10 cellular contexts compared by ENCODE assay signal in genomic region chr1:151988405-151988851, GRCh38. TPM values are rescaled to one million over a fixed set of nuclear protein-coding genes. Genes with fewer than 3 reads are reported as not detected.
A peak's percentile ranks its signal among the peaks of the same experiment; 100 is the strongest.
DNase-seq lines count a peak whose midpoint lies in the region; ATAC-seq, FAIRE-seq and TF ChIP-seq lines count a peak whose summit lies in the region.
"Had no signal": no experiment of that assay in that cellular context is flagged by ENCODE, and none has a peak within 500 bp of the region (broad histone marks: within the 10 kb centered on the region; RNA-seq: fewer than 3 reads in every experiment).

No MANE protein-coding gene starts in this region.

- peaks cover 16% of the 10 kb centered on the region for H4K20me1 ChIP-seq in keratinocyte (ENCODE audit: control insufficient read depth, extremely low read depth, insufficient read depth, low read length)

- ATAC-seq in stimulated activated naive CD8-positive, alpha-beta T cell treated with anti-CD3 and anti-CD28 coated beads, Interleukin-15, amount 100 ng/mL, for 72 hours = no peak
- ATAC-seq in activated naive CD8-positive, alpha-beta T cell treated with anti-CD3 and anti-CD28 coated beads, Interleukin-2, amount 50 U/mL, for 24 hours = no peak
- ATAC-seq: stimulated activated naive B cell treated with anti-CD40 and anti-IgM and Interleukin-4, amounts not matched to agents 10 μg/mL and 1 μg/mL and 100 μg/mL, for 72 hours had no signal

- peaks cover 33 to 56% of the 10 kb centered on the region in 2 experiments for H3K36me3 ChIP-seq in keratinocyte (ENCODE audit: control insufficient read depth in 2 of 2, extremely low read depth in 1 of 2, insufficient read depth in 2 of 2, low read length in 2 of 2)

- peak; percentile 89 for FAIRE-seq in keratinocyte (lab: Jason Lieb, UNC)

- no peaks in the 10 kb centered on the region for H3K27me3 Mint-ChIP-seq in stimulated activated naive CD8-positive, alpha-beta T cell treated with anti-CD3 and anti-CD28 coated beads, Interleukin-15, Interleukin-2, amounts not matched to agents 100 ng/mL and 50 ng/mL, for 24 hours
- H3K27me3 Mint-ChIP-seq in stimulated activated naive CD8-positive, alpha-beta T cell treated with anti-CD3 and anti-CD28 coated beads, Interleukin-15, amount 100 ng/mL, for 72 hours = no peaks in the 10 kb centered on the region
- no peaks in the 10 kb centered on the region for H3K27me3 Mint-ChIP-seq in activated naive CD8-positive, alpha-beta T cell treated with anti-CD3 and anti-CD28 coated beads, Interleukin-2, amount 50 U/mL, for 24 hours
- H3K27me3 Mint-ChIP-seq: activated CD4-positive, alpha-beta memory T cell treated with anti-CD3 and anti-CD28 coated beads, Interleukin-2, amount 10 ng/mL, durations not matched to agents 7 days and 5 days; stimulated activated naive B cell treated with anti-CD40 and anti-IgM and Interleukin-4, amounts not matched to agents 10 μg/mL and 1 μg/mL and 100 μg/mL, for 72 hours had no signal

- peak overlapping the region; percentile 85 for H3K4me2 ChIP-seq in keratinocyte (ENCODE audit: control insufficient read depth, extremely low read depth, insufficient read depth, low read depth, low read length)

- no peaks in the 10 kb centered on the region for H3K9me3 ChIP-seq in keratinocyte (ENCODE audit: control insufficient read depth, low read depth, low read length)

- H3K36me3 Mint-ChIP-seq in stimulated activated naive CD8-positive, alpha-beta T cell treated with anti-CD3 and anti-CD28 coated beads, Interleukin-15, Interleukin-2, amounts not matched to agents 100 ng/mL and 50 ng/mL, for 24 hours (ENCODE audit: low read depth) = peaks cover 48% of the 10 kb centered on the region
- H3K36me3 Mint-ChIP-seq in activated naive CD8-positive, alpha-beta T cell treated with anti-CD3 and anti-CD28 coated beads, Interleukin-2, amount 50 U/mL, for 24 hours (ENCODE audit: low read depth) = peaks cover 41% of the 10 kb centered on the region

- dilution Hi-C loops in keratinocyte (cut with MboI; ENCODE audit: extremely low pct_ligation_motif_present, low sequenced_read_pairs) = no loop called here

- H3K4me1 ChIP-seq in keratinocyte (ENCODE audit: control insufficient read depth, extremely low read depth, insufficient read depth, low read length) = peaks cover 47% of the 10 kb centered on the region

- peak overlapping the region in 2 of 3 experiments; percentile 60 to 94 for H3K4me3 ChIP-seq in keratinocyte (ENCODE audit: control insufficient read depth in 2 of 3, extremely low read depth in 1 of 3, insufficient read depth in 2 of 3, low read depth in 1 of 3, low read length in 3 of 3)

- no peak for DNase-seq in stimulated activated naive CD8-positive, alpha-beta T cell treated with anti-CD3 and anti-CD28 coated beads, Interleukin-15, amount 100 ng/mL, for 72 hours
- no peak for DNase-seq in activated naive CD8-positive, alpha-beta T cell treated with anti-CD3 and anti-CD28 coated beads, Interleukin-2, amount 50 U/mL, for 24 hours
- DNase-seq in keratinocyte (ENCODE audit: low read depth, low spot score) (no peak), NCI-H1694 (lab: John Stamatoyannopoulos, UW) (no peak), NCI-H2029 treated with DMSO at 0.1 percent for 48 hours (lab: John Stamatoyannopoulos, UW) (no peak), NCI-H510A (lab: John Stamatoyannopoulos, UW) (no peak), GM19240 (ENCODE audit: insufficient read length, low spot score) (no peak)
- DNase-seq: activated CD4-positive, alpha-beta memory T cell treated with anti-CD3 and anti-CD28 coated beads, Interleukin-2, amount 10 ng/mL, durations not matched to agents 7 days and 5 days; stimulated activated naive B cell treated with anti-CD40 and anti-IgM and Interleukin-4, amounts not matched to agents 10 μg/mL and 1 μg/mL and 100 μg/mL, for 72 hours had no signal

- H3K9me1 ChIP-seq in keratinocyte (ENCODE audit: control insufficient read depth, extremely low read depth, insufficient read depth, low read length) = no peaks in the 10 kb centered on the region

- no peak overlapping the region for H3K4me3 Mint-ChIP-seq in stimulated activated naive CD8-positive, alpha-beta T cell treated with anti-CD3 and anti-CD28 coated beads, Interleukin-15, Interleukin-2, amounts not matched to agents 100 ng/mL and 50 ng/mL, for 24 hours
- no peak overlapping the region for H3K4me3 Mint-ChIP-seq in stimulated activated naive CD8-positive, alpha-beta T cell treated with anti-CD3 and anti-CD28 coated beads, Interleukin-15, amount 100 ng/mL, for 72 hours
- no peak overlapping the region for H3K4me3 Mint-ChIP-seq in activated naive CD8-positive, alpha-beta T cell treated with anti-CD3 and anti-CD28 coated beads, Interleukin-2, amount 50 U/mL, for 24 hours
- H3K4me3 Mint-ChIP-seq: stimulated activated naive B cell treated with anti-CD40 and anti-IgM and Interleukin-4, amounts not matched to agents 10 μg/mL and 1 μg/mL and 100 μg/mL, for 72 hours had no signal

- TF ChIP-seq CTCF in keratinocyte (optimal IDR thresholded peaks at IDR 0.05 in 1 of 3, IDR thresholded peaks at IDR 0.05 in 1 of 3, conservative IDR thresholded peaks at IDR 0.05 in 1 of 3; ENCODE audit: extremely low read depth in 1 of 3, insufficient read depth in 2 of 3, low read length in 3 of 3) = no peak

- H3K27ac ChIP-seq in keratinocyte (ENCODE audit: control insufficient read depth, insufficient read depth, low read length) = peak overlapping the region; percentile 100

- no peak overlapping the region for H2AFZ ChIP-seq in keratinocyte (ENCODE audit: control insufficient read depth, low read length)

- H3K27ac Mint-ChIP-seq in stimulated activated naive CD8-positive, alpha-beta T cell treated with anti-CD3 and anti-CD28 coated beads, Interleukin-15, Interleukin-2, amounts not matched to agents 100 ng/mL and 50 ng/mL, for 24 hours = peak overlapping the region; percentile 5
- H3K27ac Mint-ChIP-seq in stimulated activated naive CD8-positive, alpha-beta T cell treated with anti-CD3 and anti-CD28 coated beads, Interleukin-15, amount 100 ng/mL, for 72 hours = no peak overlapping the region
- peak overlapping the region; percentile 9 for H3K27ac Mint-ChIP-seq in activated naive CD8-positive, alpha-beta T cell treated with anti-CD3 and anti-CD28 coated beads, Interleukin-2, amount 50 U/mL, for 24 hours
- H3K27ac Mint-ChIP-seq: stimulated activated naive B cell treated with anti-CD40 and anti-IgM and Interleukin-4, amounts not matched to agents 10 μg/mL and 1 μg/mL and 100 μg/mL, for 72 hours had no signal

- no peaks in the 10 kb centered on the region for H3K9me3 Mint-ChIP-seq in stimulated activated naive CD8-positive, alpha-beta T cell treated with anti-CD3 and anti-CD28 coated beads, Interleukin-15, Interleukin-2, amounts not matched to agents 100 ng/mL and 50 ng/mL, for 24 hours
- no peaks in the 10 kb centered on the region for H3K9me3 Mint-ChIP-seq in stimulated activated naive CD8-positive, alpha-beta T cell treated with anti-CD3 and anti-CD28 coated beads, Interleukin-15, amount 100 ng/mL, for 72 hours
- H3K9me3 Mint-ChIP-seq in activated naive CD8-positive, alpha-beta T cell treated with anti-CD3 and anti-CD28 coated beads, Interleukin-2, amount 50 U/mL, for 24 hours = no peaks in the 10 kb centered on the region
- H3K9me3 Mint-ChIP-seq: activated CD4-positive, alpha-beta memory T cell treated with anti-CD3 and anti-CD28 coated beads, Interleukin-2, amount 10 ng/mL, durations not matched to agents 7 days and 5 days; stimulated activated naive B cell treated with anti-CD40 and anti-IgM and Interleukin-4, amounts not matched to agents 10 μg/mL and 1 μg/mL and 100 μg/mL, for 72 hours had no signal

- H3K27me3 ChIP-seq in keratinocyte (ENCODE audit: control insufficient read depth, extremely low read depth, insufficient read depth, low read length) = no peaks in the 10 kb centered on the region

- peaks cover 88% of the 10 kb centered on the region for H3K79me2 ChIP-seq in keratinocyte (ENCODE audit: control insufficient read depth, insufficient read depth, low read length)

- H3K4me1 Mint-ChIP-seq in stimulated activated naive CD8-positive, alpha-beta T cell treated with anti-CD3 and anti-CD28 coated beads, Interleukin-15, Interleukin-2, amounts not matched to agents 100 ng/mL and 50 ng/mL, for 24 hours (ENCODE audit: low read depth) = peaks cover 87% of the 10 kb centered on the region
- peaks cover 91% of the 10 kb centered on the region for H3K4me1 Mint-ChIP-seq in stimulated activated naive CD8-positive, alpha-beta T cell treated with anti-CD3 and anti-CD28 coated beads, Interleukin-15, amount 100 ng/mL, for 72 hours
- H3K4me1 Mint-ChIP-seq in activated naive CD8-positive, alpha-beta T cell treated with anti-CD3 and anti-CD28 coated beads, Interleukin-2, amount 50 U/mL, for 24 hours = peaks cover 87% of the 10 kb centered on the region

- peak overlapping the region; percentile 100 for H3K9ac ChIP-seq in keratinocyte (ENCODE audit: control insufficient read depth, extremely low read depth, insufficient read depth, low read length)

RNA-seq across cellular contexts. Expression of gene S100A10, which starts 5.2 kb away (rescaled TPM):
- 762 to 1,688 TPM (median 1,061 TPM) in 3 replicates for polyA plus RNA-seq in keratinocyte
- 7,825 TPM for polyA plus RNA-seq in keratinocyte (2011; ENCODE audit: low read depth)
- 1,426 and 2,466 TPM in 2 replicates for polyA plus RNA-seq in keratinocyte (2011; cell fraction: cytosol; rRNA removed)
- 399 and 409 TPM in 2 replicates for polyA plus RNA-seq in keratinocyte (2011; cell fraction: nucleus; rRNA removed)
- polyA plus RNA-seq in keratinocyte (2012; ENCODE audit: low replicate concordance) = 2,272 and 2,757 TPM in 2 replicates
- polyA minus RNA-seq in keratinocyte = 156 to 769 TPM (median 744 TPM) in 3 replicates
- polyA minus RNA-seq in keratinocyte (2011; cell fraction: cytosol; rRNA and poly(A)+ RNA removed) = 3,568 TPM
- 194 and 286 TPM in 2 replicates for polyA minus RNA-seq in keratinocyte (2011; cell fraction: nucleus; rRNA and poly(A)+ RNA removed)

RNA-seq across cellular contexts. Expression of gene S100A11, which starts 48.4 kb away (rescaled TPM):
- 3,230 to 4,658 TPM (median 4,125 TPM) in 3 replicates for polyA plus RNA-seq in keratinocyte
- polyA plus RNA-seq in keratinocyte (2011; ENCODE audit: low read depth) = 385 TPM
- polyA plus RNA-seq in keratinocyte (2011; cell fraction: cytosol; rRNA removed) = 5,163 and 5,922 TPM in 2 replicates
- 1,558 and 1,872 TPM in 2 replicates for polyA plus RNA-seq in keratinocyte (2011; cell fraction: nucleus; rRNA removed)
- 4,957 and 5,664 TPM in 2 replicates for polyA plus RNA-seq in keratinocyte (2012; ENCODE audit: low replicate concordance)
- 2,598 to 4,430 TPM (median 2,761 TPM) in 3 replicates for polyA minus RNA-seq in keratinocyte
- polyA minus RNA-seq in keratinocyte (2011; cell fraction: cytosol; rRNA and poly(A)+ RNA removed) = 2,126 TPM
- polyA minus RNA-seq in keratinocyte (2011; cell fraction: nucleus; rRNA and poly(A)+ RNA removed) = 610 and 888 TPM in 2 replicates

Comparison
In these comparisons a context has a peak if more than half of its experiments do, and no peak if none do; other contexts are left out.
1. H3K27ac Mint-ChIP-seq: peak in stimulated activated naive CD8-positive, alpha-beta T cell treated with anti-CD3 and anti-CD28 coated beads, Interleukin-15, Interleukin-2, amounts not matched to agents 100 ng/mL and 50 ng/mL, for 24 hours (single experiment) and activated naive CD8-positive, alpha-beta T cell treated with anti-CD3 and anti-CD28 coated beads, Interleukin-2, amount 50 U/mL, for 24 hours (single experiment); none in stimulated activated naive CD8-positive, alpha-beta T cell treated with anti-CD3 and anti-CD28 coated beads, Interleukin-15, amount 100 ng/mL, for 72 hours (0 of 2).